1 cellular context compared by ENCODE assay signal in the genomic region with DNA sequence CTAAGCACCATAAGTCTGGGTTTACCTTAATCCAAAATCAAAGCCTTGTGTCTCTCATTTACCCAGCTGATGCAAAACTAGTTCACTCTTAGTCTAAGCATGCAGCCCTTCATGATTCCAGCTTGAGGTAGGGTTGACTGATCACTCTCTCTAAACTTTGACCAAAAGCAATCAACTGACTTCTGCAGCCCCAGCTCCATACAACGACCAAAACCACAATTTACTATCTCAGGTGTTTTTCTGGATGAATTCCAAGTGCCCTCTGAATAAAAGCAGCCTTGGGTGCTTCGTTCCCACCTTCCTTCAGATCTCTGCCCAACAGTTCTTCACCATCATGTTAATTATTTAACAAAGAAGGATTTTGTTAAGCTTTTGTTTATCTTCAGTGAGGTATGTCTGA.
TF ChIP-seq lines count a peak whose summit lies in the region.

No MANE protein-coding gene starts in this region.

TF ChIP-seq in GM23338, 12 proteins besides CTCF, POLR2A, EP300 and RAD21 (continued from another document):
- TF ChIP-seq ZNF462 (CRISPR knock-in tag; IDR thresholded peaks at IDR 0.05) (no peak), EZH2 (IDR thresholded peaks at IDR 0.05; ENCODE audit: low read depth, unreplicated experiment) (no peak), NANOG (IDR thresholded peaks at IDR 0.05; ENCODE audit: borderline replicate concordance) (no peak), ZNF331 (CRISPR knock-in tag; IDR thresholded peaks at IDR 0.05; ENCODE audit: low read depth) (no peak)
